In the genomic region with DNA sequence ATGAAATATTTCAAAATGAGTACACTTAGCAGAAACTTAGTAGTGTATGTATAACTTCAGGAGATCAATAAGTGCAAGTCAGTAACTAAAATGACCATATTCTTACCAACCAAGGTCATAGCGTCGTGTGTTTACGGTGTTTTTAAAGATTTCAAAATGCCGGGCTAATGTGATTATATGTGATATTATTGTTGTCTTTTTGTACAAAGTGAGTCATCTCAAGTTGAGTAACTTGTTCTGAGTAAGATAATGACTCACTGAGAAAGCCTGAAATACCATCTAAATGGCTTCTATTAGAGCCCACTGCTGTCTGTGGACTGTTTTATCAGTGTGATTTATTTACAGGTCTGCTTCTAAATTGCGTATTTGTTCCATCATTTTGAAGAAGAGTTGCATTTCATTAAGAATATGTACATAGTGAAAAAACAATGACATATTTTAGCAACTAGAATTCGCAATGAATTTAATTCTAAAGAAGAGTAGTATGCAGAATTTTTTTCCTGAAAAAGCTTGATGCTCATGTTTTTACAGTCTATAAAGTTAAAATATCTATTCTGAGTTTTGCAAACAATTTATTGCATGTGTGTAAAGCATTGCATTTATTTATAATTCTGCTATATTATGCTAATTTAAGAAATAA, we compare ENCODE assay signal across 10 cellular contexts.
DNase-seq lines count a peak whose midpoint lies in the region.
"Had no signal": no experiment of that assay in that cellular context is flagged by ENCODE, and none has a peak within 500 bp of the region (broad histone marks: within the 10 kb centered on the region; RNA-seq: fewer than 3 reads in every experiment).

No MANE protein-coding gene starts in this region.

- H3K9ac ChIP-seq in SK-N-MC (ENCODE audit: insufficient read length), result no peak overlapping the region

- H3K36me3 ChIP-seq in SK-N-MC (ENCODE audit: insufficient read depth, low read length), result no peaks in the 10 kb centered on the region
- H3K36me3 ChIP-seq: MG63 had no signal

- no peak overlapping the region for H3K4me3 ChIP-seq in SK-N-MC
- H3K4me3 ChIP-seq: MG63 had no signal

- H3K27ac ChIP-seq in SK-N-MC, result peak overlapping the region; percentile 69

- DNase-seq in DMS53 (lab: John Stamatoyannopoulos, UW) (peak; percentile 50), SK-N-MC (ENCODE audit: low read depth, low spot score) (no peak), kidney glomerular epithelial cell (lab: John Stamatoyannopoulos, UW) (peak; percentile 85), NCI-H446 (lab: John Stamatoyannopoulos, UW) (no peak), HuH-7 (ENCODE audit: low spot score) (no peak)
- no peak for DNase-seq in activated CD4-positive, alpha-beta T cell treated with anti-CD3 and anti-CD28 coated beads, Interleukin-2, amount 50 U/mL, for 48 hours
- DNase-seq: amygdala; MG63; stimulated activated CD4-positive, alpha-beta T cell treated with anti-CD3 and anti-CD28 coated beads, Interleukin-1b, Interleukin-23, amount 100 ng/mL, for 48 hours; T-helper 9 cell had no signal

- H3K9me3 ChIP-seq in SK-N-MC (ENCODE audit: low read depth, low read length), result no peaks in the 10 kb centered on the region
- H3K9me3 ChIP-seq: MG63 had no signal

Comparison
In these comparisons a context has a peak if more than half of its experiments do, and no peak if none do; other contexts are left out.
1. DNase-seq: peak in DMS53 (single experiment) and kidney glomerular epithelial cell (single experiment); none in SK-N-MC (single experiment), NCI-H446 (0 of 2), activated CD4-positive, alpha-beta T cell treated with anti-CD3 and anti-CD28 coated beads, Interleukin-2, amount 50 U/mL, for 48 hours (0 of 2) and HuH-7 (single experiment).